9 cellular contexts compared by ENCODE assay signal in genomic region chr21:31866077-31866511, GRCh38. TPM values are rescaled to one million over a fixed set of nuclear protein-coding genes. Genes with fewer than 3 reads are reported as not detected.
DNase-seq lines count a peak whose midpoint lies in the region; ATAC-seq, FAIRE-seq and TF ChIP-seq lines count a peak whose summit lies in the region.
"Had no signal": no experiment of that assay in that cellular context is flagged by ENCODE, and none has a peak within 500 bp of the region (broad histone marks: within the 10 kb centered on the region; RNA-seq: fewer than 3 reads in every experiment).

No MANE protein-coding gene starts in this region.

- H3K36me3 Mint-ChIP-seq in activated T-helper 17 cell treated with anti-CD3 and anti-CD28 coated beads, Interleukin-2, amount 50 U/mL, for 72 hours (ENCODE audit: low read depth): no peaks in the 10 kb centered on the region

- H3K4me3 Mint-ChIP-seq in activated T-helper 17 cell treated with anti-CD3 and anti-CD28 coated beads, Interleukin-2, amount 50 U/mL, for 72 hours: no peak overlapping the region

- no peak overlapping the region for H3K27ac Mint-ChIP-seq in activated T-helper 17 cell treated with anti-CD3 and anti-CD28 coated beads, Interleukin-2, amount 50 U/mL, for 72 hours

- no peaks in the 10 kb centered on the region for H3K4me1 Mint-ChIP-seq in activated T-helper 17 cell treated with anti-CD3 and anti-CD28 coated beads, Interleukin-2, amount 50 U/mL, for 72 hours

- FAIRE-seq in RCC 7860 (lab: Jason Lieb, UNC): no peak

- TF ChIP-seq CTCF in LNCAP (IDR thresholded peaks at IDR 0.05): peak; percentile 91
- TF ChIP-seq CTCF in fibroblast of villous mesenchyme (IDR thresholded peaks at IDR 0.05; ENCODE audit: insufficient read depth, low read depth, low read length): peak; percentile 84

- H3K4me3 ChIP-seq in fibroblast of villous mesenchyme (ENCODE audit: low read depth, low read length): no peak overlapping the region
- H3K4me3 ChIP-seq: BLaER1 had no signal

- ATAC-seq in activated T-helper 17 cell treated with anti-CD3 and anti-CD28 coated beads, Interleukin-2, amount 50 U/mL, for 72 hours (replicated peaks): peak; percentile 83

- DNase-seq in NOMO-1 (lab: John Stamatoyannopoulos, UW; ENCODE audit: unreplicated experiment in 2 of 2) (peak; percentile 44 to 46), NOMO-1 treated with dmso at 0.1 percent for 144 hours (lab: John Stamatoyannopoulos, UW; ENCODE audit: unreplicated experiment) (no peak), RCC 7860 (ENCODE audit: low spot score) (peak; percentile 50), fibroblast of villous mesenchyme (ENCODE audit: low read depth) (peak; percentile 58), non-pigmented ciliary epithelial cell (ENCODE audit: low read depth) (peak; percentile 9), superior temporal gyrus (ENCODE audit: extremely low spot score) (peak; percentile 92)

- H3K27me3 Mint-ChIP-seq in activated T-helper 17 cell treated with anti-CD3 and anti-CD28 coated beads, Interleukin-2, amount 50 U/mL, for 72 hours: peaks cover 13% of the 10 kb centered on the region

- no peaks in the 10 kb centered on the region for H3K9me3 Mint-ChIP-seq in activated T-helper 17 cell treated with anti-CD3 and anti-CD28 coated beads, Interleukin-2, amount 50 U/mL, for 72 hours

RNA-seq across cellular contexts. Expression of gene HUNK, which starts 6.7 kb away (rescaled TPM):
- total RNA-seq in activated T-helper 17 cell treated with anti-CD3 and anti-CD28 coated beads, Interleukin-2, amount 50 U/mL, for 72 hours: under 1 TPM; 0.61 to 0.85 TPM
- total RNA-seq in fibroblast of villous mesenchyme: 1.3 and 1.6 TPM in 2 replicates
